Comparison of ENCODE assay signal across 8 cellular contexts in the genomic region with DNA sequence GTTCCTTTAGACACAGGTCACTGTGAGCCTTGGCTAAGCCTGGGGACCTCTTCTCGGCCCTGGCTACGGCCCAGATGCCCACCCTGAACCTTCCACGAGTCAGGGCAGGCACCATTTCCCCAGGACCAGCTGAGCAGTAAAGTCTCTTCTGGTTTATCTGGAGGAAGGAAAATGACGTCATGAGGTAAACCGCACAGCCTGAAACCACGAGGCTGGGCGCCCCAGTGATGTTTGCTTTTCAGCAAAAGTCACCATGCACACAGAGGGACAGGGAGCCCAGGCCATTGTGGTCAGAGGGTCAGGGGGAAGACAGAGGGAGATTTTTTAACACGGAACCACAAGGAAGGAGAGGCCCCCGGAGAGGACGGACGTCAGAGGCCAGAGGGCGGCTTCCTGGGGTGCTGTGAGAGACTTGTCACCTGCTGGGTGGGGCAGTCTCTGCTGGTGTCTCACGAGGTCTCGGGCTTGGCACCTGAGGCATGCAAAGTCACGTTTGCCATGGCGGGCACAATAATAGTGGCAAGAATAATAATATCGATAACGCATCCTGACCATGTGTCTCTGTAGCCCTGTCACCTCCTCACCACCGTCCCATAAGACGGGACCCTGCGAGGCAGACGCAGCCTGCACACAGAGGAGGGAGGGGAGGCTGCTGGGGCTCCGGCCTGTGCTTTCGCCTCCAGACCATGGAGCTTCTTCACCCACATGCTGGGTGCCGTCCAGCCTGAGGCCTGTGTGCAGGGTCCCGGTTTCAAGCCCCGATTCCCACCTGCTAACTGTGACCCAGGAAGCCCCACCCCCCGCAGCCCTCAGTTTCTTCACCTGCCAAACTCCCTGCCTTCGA. TPM values are rescaled to one million over a fixed set of nuclear protein-coding genes. Genes with fewer than 3 reads are reported as not detected.
DNase-seq lines count a peak whose midpoint lies in the region; ATAC-seq and TF ChIP-seq lines count a peak whose summit lies in the region.

No MANE protein-coding gene starts in this region.

- H3K27me3 ChIP-seq in SJSA1 (replicated peaks) (no peaks in the 10 kb centered on the region), gastrocnemius medialis (no peaks in the 10 kb centered on the region)

- H3K9me3 ChIP-seq in SJSA1 (replicated peaks), result no peaks in the 10 kb centered on the region
- no peaks in the 10 kb centered on the region for H3K9me3 ChIP-seq in gastrocnemius medialis

- H3K27ac ChIP-seq in SJSA1 (peak overlapping the region; percentile 63), gastrocnemius medialis (no peak overlapping the region)

- no peak for TF ChIP-seq POLR2A in gastrocnemius medialis (IDR thresholded peaks at IDR 0.05)

- no peaks in the 10 kb centered on the region for H3K9me3 Mint-ChIP-seq in memory B cell

- peaks cover 1% of the 10 kb centered on the region for H3K27me3 Mint-ChIP-seq in memory B cell

- DNase-seq in SJSA1 (ENCODE audit: low read depth in 1 of 2, low spot score in 2 of 2) (peak; percentile 82 to 86), memory B cell (ENCODE audit: low spot score in 2 of 2) (peak; percentile 58 to 66), gastrocnemius medialis (no peak), NCI-H446 (lab: John Stamatoyannopoulos, UW) (no peak)
- peak; percentile 78 for DNase-seq in activated naive CD4-positive, alpha-beta T cell treated with Interleukin-2 at 50 U/mL for 16 hours
- DNase-seq in stimulated activated naive CD4-positive, alpha-beta T cell treated with Interleukin-2 at 50 U/mL for 16 hours (lab: John Stamatoyannopoulos, UW), result peak; percentile 79

- ATAC-seq in GM18520 (IDR thresholded peaks at IDR 0.05; ENCODE audit: unreplicated experiment) (peak; percentile 50), HG03045 (IDR thresholded peaks at IDR 0.05; ENCODE audit: unreplicated experiment) (peak; percentile 72), memory B cell (ENCODE audit: low read depth) (peak; percentile 83), gastrocnemius medialis (no peak)

- peak overlapping the region; percentile 84 for H3K4me3 Mint-ChIP-seq in memory B cell

- H3K36me3 ChIP-seq in SJSA1 (no peaks in the 10 kb centered on the region), gastrocnemius medialis (no peaks in the 10 kb centered on the region)

- no peak for TF ChIP-seq CTCF in gastrocnemius medialis (IDR thresholded peaks at IDR 0.05 in 4 of 5, conservative IDR thresholded peaks at IDR 0.05 in 1 of 5)

- intact Hi-C loops in gastrocnemius medialis (cut with DNase I; ENCODE audit: low total_unique reads), result no loop called here

- in situ Hi-C loops in gastrocnemius medialis (cut with MboI; ENCODE audit: low sequenced_read_pairs in 4 of 4), result no loop called here

- H3K4me1 Mint-ChIP-seq in memory B cell, result peaks cover 8% of the 10 kb centered on the region

- no peaks in the 10 kb centered on the region for H3K36me3 Mint-ChIP-seq in memory B cell

- H3K27ac Mint-ChIP-seq in memory B cell, result peak overlapping the region; percentile 93

- no peak overlapping the region for H3K4me3 ChIP-seq in SJSA1
- H3K4me3 ChIP-seq in gastrocnemius medialis, result no peak overlapping the region

- peaks cover 72% of the 10 kb centered on the region for H3K4me1 ChIP-seq in SJSA1 (replicated peaks)
- H3K4me1 ChIP-seq in gastrocnemius medialis, result peaks cover 16 to 19% of the 10 kb centered on the region in 2 donors

RNA-seq across cellular contexts. Expression of a gene that starts 33.2 kb away (rescaled TPM):
- total RNA-seq in SJSA1 (2014; rRNA removed; shearing (Covaris generic)), result 28.8 and 44.7 TPM in 2 replicates
- 100 to 1,000 TPM; 193 to 214 (median 210) TPM for total RNA-seq in gastrocnemius medialis

Comparison
In these comparisons a context has a peak if more than half of its experiments do, and no peak if none do; other contexts are left out.
1. ATAC-seq: peak in GM18520 (single experiment), HG03045 (single experiment) and memory B cell (single experiment); none in gastrocnemius medialis (0 of 2).
2. DNase-seq: peak in SJSA1 (2 of 2), activated naive CD4-positive, alpha-beta T cell treated with Interleukin-2 at 50 U/mL for 16 hours (single experiment), memory B cell (2 of 2) and stimulated activated naive CD4-positive, alpha-beta T cell treated with Interleukin-2 at 50 U/mL for 16 hours (single experiment); none in gastrocnemius medialis (0 of 2) and NCI-H446 (0 of 2).